10 cellular contexts compared by ENCODE assay signal in genomic region chr4:40980318-40980883, GRCh38.
DNase-seq lines count a peak whose midpoint lies in the region; ATAC-seq and TF ChIP-seq lines count a peak whose summit lies in the region.
"Had no signal": no experiment of that assay in that cellular context is flagged by ENCODE, and none has a peak within 500 bp of the region (broad histone marks: within the 10 kb centered on the region; RNA-seq: fewer than 3 reads in every experiment).

No MANE protein-coding gene starts in this region.

- H3K27me3 Mint-ChIP-seq in activated T-helper 2 cell treated with anti-CD3 and anti-CD28 coated beads, Interferon-gamma antibody, Interleukin-2, Interleukin-4, amounts not matched to agents 10 μg/mL and 5 μg/mL and 100 μg/mL, durations not matched to agents 14 hours and 24 hours and 36 hours (ENCODE audit: low read depth): no peaks in the 10 kb centered on the region
- H3K27me3 Mint-ChIP-seq: IgD-negative memory B cell had no signal

- TF ChIP-seq CTCF in fibroblast of pulmonary artery (IDR thresholded peaks at IDR 0.05; ENCODE audit: low read length, missing control alignments): peak; percentile 66
- peak; percentile 18 for TF ChIP-seq CTCF in smooth muscle cell (IDR thresholded peaks at IDR 0.05; ENCODE audit: borderline replicate concordance, insufficient read depth, poor library complexity, severe bottlenecking)

- H3K36me3 Mint-ChIP-seq in activated T-helper 2 cell treated with anti-CD3 and anti-CD28 coated beads, Interferon-gamma antibody, Interleukin-2, Interleukin-4, amounts not matched to agents 10 μg/mL and 5 μg/mL and 100 μg/mL, durations not matched to agents 14 hours and 24 hours and 36 hours (ENCODE audit: low read depth): no peaks in the 10 kb centered on the region
- H3K36me3 Mint-ChIP-seq: IgD-negative memory B cell had no signal

- WGBS in smooth muscle cell (ENCODE audit: low lambda C conversion rate): 17% methylated on average over 1 of the region's 1 CpG

- no peak overlapping the region for H2AFZ ChIP-seq in smooth muscle cell (ENCODE audit: low read depth)

- H3K4me3 ChIP-seq in fibroblast of pulmonary artery (replicated peaks; ENCODE audit: low read depth, low read length) (no peak overlapping the region), smooth muscle cell (no peak overlapping the region)
- H3K4me3 ChIP-seq: prostate gland had no signal

- H3K9ac ChIP-seq in smooth muscle cell (ENCODE audit: low read depth): no peak overlapping the region

- DNase-seq in NOMO-1 treated with DMSO at 0.1 percent for 48 hours (lab: John Stamatoyannopoulos, UW; ENCODE audit: unreplicated experiment) (peak; percentile 18), NOMO-1 treated with dmso at 0.1 percent for 144 hours (lab: John Stamatoyannopoulos, UW; ENCODE audit: unreplicated experiment) (no peak), NCI-H460 (ENCODE audit: extremely low read depth, low read depth) (peak; percentile 12), fibroblast of pulmonary artery (ENCODE audit: low read depth) (peak; percentile 58), smooth muscle cell (lab: John Stamatoyannopoulos, UW; ENCODE audit: unreplicated experiment) (no peak)
- DNase-seq in activated T-helper 2 cell treated with anti-CD3 and anti-CD28 coated beads, Interferon-gamma antibody, Interleukin-2, Interleukin-4, amounts not matched to agents 10 μg/mL and 5 μg/mL and 100 μg/mL, durations not matched to agents 14 hours and 24 hours and 36 hours (ENCODE audit: low spot score): no peak

- no peak overlapping the region for H3K27ac ChIP-seq in smooth muscle cell (ENCODE audit: low read depth)
- H3K27ac ChIP-seq: prostate gland had no signal

- peaks cover 4% of the 10 kb centered on the region for H3K79me2 ChIP-seq in smooth muscle cell (ENCODE audit: low read depth)

- H3K4me1 Mint-ChIP-seq in activated T-helper 2 cell treated with anti-CD3 and anti-CD28 coated beads, Interferon-gamma antibody, Interleukin-2, Interleukin-4, amounts not matched to agents 10 μg/mL and 5 μg/mL and 100 μg/mL, durations not matched to agents 14 hours and 24 hours and 36 hours (ENCODE audit: low read depth): no peaks in the 10 kb centered on the region
- H3K4me1 Mint-ChIP-seq: IgD-negative memory B cell had no signal

- H3K36me3 ChIP-seq in smooth muscle cell (ENCODE audit: low read depth): no peaks in the 10 kb centered on the region
- H3K36me3 ChIP-seq: prostate gland had no signal

- ATAC-seq in GM19455 (IDR thresholded peaks at IDR 0.05; ENCODE audit: unreplicated experiment) (no peak), HG03521 (IDR thresholded peaks at IDR 0.05; ENCODE audit: unreplicated experiment) (no peak)

- H3K9me3 ChIP-seq in smooth muscle cell (replicated peaks; ENCODE audit: low read depth): no peaks in the 10 kb centered on the region
- H3K9me3 ChIP-seq: prostate gland had no signal

- no peak overlapping the region for H3K27ac Mint-ChIP-seq in activated T-helper 2 cell treated with anti-CD3 and anti-CD28 coated beads, Interferon-gamma antibody, Interleukin-2, Interleukin-4, amounts not matched to agents 10 μg/mL and 5 μg/mL and 100 μg/mL, durations not matched to agents 14 hours and 24 hours and 36 hours
- H3K27ac Mint-ChIP-seq: IgD-negative memory B cell had no signal

- no peaks in the 10 kb centered on the region for H3K27me3 ChIP-seq in smooth muscle cell (ENCODE audit: low read depth)

- no peaks in the 10 kb centered on the region for H3F3A ChIP-seq in smooth muscle cell (ENCODE audit: low read depth)

- intact Hi-C loops in activated T-helper 2 cell treated with anti-CD3 and anti-CD28 coated beads, Interferon-gamma antibody, Interleukin-2, Interleukin-4, amounts not matched to agents 10 μg/mL and 5 μg/mL and 100 μg/mL, durations not matched to agents 14 hours and 24 hours and 36 hours (cut with micrococcal nuclease): no loop called here

- H4K20me1 ChIP-seq in smooth muscle cell (ENCODE audit: low read depth): no peaks in the 10 kb centered on the region

- H3K4me1 ChIP-seq in smooth muscle cell (ENCODE audit: low read depth): no peaks in the 10 kb centered on the region
- H3K4me1 ChIP-seq: prostate gland had no signal

- H3K4me2 ChIP-seq in smooth muscle cell: no peak overlapping the region

- H3K9me3 Mint-ChIP-seq in activated T-helper 2 cell treated with anti-CD3 and anti-CD28 coated beads, Interferon-gamma antibody, Interleukin-2, Interleukin-4, amounts not matched to agents 10 μg/mL and 5 μg/mL and 100 μg/mL, durations not matched to agents 14 hours and 24 hours and 36 hours: no peaks in the 10 kb centered on the region
- H3K9me3 Mint-ChIP-seq: IgD-negative memory B cell had no signal

- no peak overlapping the region for H3K4me3 Mint-ChIP-seq in activated T-helper 2 cell treated with anti-CD3 and anti-CD28 coated beads, Interferon-gamma antibody, Interleukin-2, Interleukin-4, amounts not matched to agents 10 μg/mL and 5 μg/mL and 100 μg/mL, durations not matched to agents 14 hours and 24 hours and 36 hours (ENCODE audit: low read depth)
- H3K4me3 Mint-ChIP-seq: IgD-negative memory B cell had no signal

Comparison
In these comparisons a context has a peak if more than half of its experiments do, and no peak if none do; other contexts are left out.
1. DNase-seq: peak in NOMO-1 treated with DMSO at 0.1 percent for 48 hours (single experiment), NCI-H460 (single experiment) and fibroblast of pulmonary artery (single experiment); none in NOMO-1 treated with dmso at 0.1 percent for 144 hours (single experiment), smooth muscle cell (single experiment) and activated T-helper 2 cell treated with anti-CD3 and anti-CD28 coated beads, Interferon-gamma antibody, Interleukin-2, Interleukin-4, amounts not matched to agents 10 μg/mL and 5 μg/mL and 100 μg/mL, durations not matched to agents 14 hours and 24 hours and 36 hours (single experiment).